Comparison of ENCODE assay signal across 19 cellular contexts in genomic region chr13:109309625-109310363, GRCh38.
A peak's percentile ranks its signal among the peaks of the same experiment; 100 is the strongest.
DNase-seq lines count a peak whose midpoint lies in the region; ATAC-seq and TF ChIP-seq lines count a peak whose summit lies in the region.
"Had no signal": no experiment of that assay in that cellular context is flagged by ENCODE, and none has a peak within 500 bp of the region (broad histone marks: within the 10 kb centered on the region; RNA-seq: fewer than 3 reads in every experiment).

No MANE protein-coding gene starts in this region.

- peak; percentile 26 for TF ChIP-seq POLR2A in right lobe of liver (IDR thresholded peaks at IDR 0.05)
- TF ChIP-seq POLR2A in upper lobe of left lung (IDR thresholded peaks at IDR 0.05) = no peak

- no peaks in the 10 kb centered on the region for H3K4me1 Mint-ChIP-seq in activated T-helper 17 cell treated with anti-CD3 and anti-CD28 coated beads, Interleukin-2, amount 50 U/mL, for 72 hours
- H3K4me1 Mint-ChIP-seq: activated CD4-positive, alpha-beta T cell treated with anti-CD3 and anti-CD28 coated beads for 36 hours; stimulated activated naive CD8-positive, alpha-beta T cell treated with anti-CD3 and anti-CD28 coated beads, Interleukin-15, amount 100 ng/mL, for 72 hours had no signal

- BruUV-seq in Panc1 (replicated peaks; lab: Mats Ljungman, UMichigan) = no TSS peak

- no peak for TF ChIP-seq EP300 in upper lobe of left lung (IDR thresholded peaks at IDR 0.05)

- H3K9me3 Mint-ChIP-seq in activated T-helper 17 cell treated with anti-CD3 and anti-CD28 coated beads, Interleukin-2, amount 50 U/mL, for 72 hours = no peaks in the 10 kb centered on the region
- H3K9me3 Mint-ChIP-seq: CD4-positive, alpha-beta T cell; stimulated activated naive CD8-positive, alpha-beta T cell treated with anti-CD3 and anti-CD28 coated beads, Interleukin-15, amount 100 ng/mL, for 72 hours had no signal

- H3K4me1 ChIP-seq in Panc1 (ENCODE audit: control insufficient read depth, insufficient read depth, low read length) (no peaks in the 10 kb centered on the region), right lobe of liver (peaks cover 0 to 15% (median 7%) of the 10 kb centered on the region in 4 donors), upper lobe of left lung (no peaks in the 10 kb centered on the region)
- H3K4me1 ChIP-seq: uterus had no signal

- no peaks in the 10 kb centered on the region for H3K36me3 Mint-ChIP-seq in activated T-helper 17 cell treated with anti-CD3 and anti-CD28 coated beads, Interleukin-2, amount 50 U/mL, for 72 hours (ENCODE audit: low read depth)

- POLR2A ChIA-PET in Panc1 (lab: Charles Lee) = interaction anchor here (0.6 kb wide), 1 partner anchor 164 kb away, joined by 3 read pairs; no protein-coding TSS in a partner anchor

- peaks cover 3% of the 10 kb centered on the region for H3K27me3 Mint-ChIP-seq in activated T-helper 17 cell treated with anti-CD3 and anti-CD28 coated beads, Interleukin-2, amount 50 U/mL, for 72 hours
- H3K27me3 Mint-ChIP-seq: stimulated activated naive CD8-positive, alpha-beta T cell treated with anti-CD3 and anti-CD28 coated beads, Interleukin-15, amount 100 ng/mL, for 72 hours had no signal

- peak; percentile 88 for DNase-seq in COR-L47 (lab: John Stamatoyannopoulos, UW)
- DNase-seq in NCI-H1930 (lab: John Stamatoyannopoulos, UW) = peak; percentile 40 to 75
- no peak for DNase-seq in Panc1 (ENCODE audit: low read depth, low spot score)
- DNase-seq in right lobe of liver = peak; percentile 38 to 63 (median 53)
- no peak for DNase-seq in upper lobe of left lung
- DNase-seq: activated CD4-positive, alpha-beta T cell treated with anti-CD3 and anti-CD28 coated beads for 36 hours; CD4-positive, alpha-beta T cell; EL; hippocampal formation; kidney glomerular epithelial cell; PC-3; SK-N-SH; stimulated activated naive CD8-positive, alpha-beta T cell treated with anti-CD3 and anti-CD28 coated beads, Interleukin-15, amount 100 ng/mL, for 72 hours; uterus had no signal

- no peak overlapping the region for H3K4me3 Mint-ChIP-seq in activated T-helper 17 cell treated with anti-CD3 and anti-CD28 coated beads, Interleukin-2, amount 50 U/mL, for 72 hours
- H3K4me3 Mint-ChIP-seq: activated CD4-positive, alpha-beta T cell treated with anti-CD3 and anti-CD28 coated beads for 36 hours; CD4-positive, alpha-beta T cell; stimulated activated naive CD8-positive, alpha-beta T cell treated with anti-CD3 and anti-CD28 coated beads, Interleukin-15, amount 100 ng/mL, for 72 hours had no signal

- ATAC-seq in Panc1 = peak; percentile 38; the same call in 1 of the 2 replicates
- peak; percentile 95 to 98 (median 98) for ATAC-seq in right lobe of liver
- no peak for ATAC-seq in HG02938 (IDR thresholded peaks at IDR 0.05; ENCODE audit: unreplicated experiment)
- ATAC-seq in upper lobe of left lung (ENCODE audit: low FRiP score in 2 of 2) = no peak
- ATAC-seq in GM18498 (IDR thresholded peaks at IDR 0.05; ENCODE audit: unreplicated experiment) = no peak
- ATAC-seq in activated T-helper 17 cell treated with anti-CD3 and anti-CD28 coated beads, Interleukin-2, amount 50 U/mL, for 72 hours (replicated peaks) = no peak
- ATAC-seq: activated CD4-positive, alpha-beta T cell treated with anti-CD3 and anti-CD28 coated beads for 36 hours; PC-3; sciatic nerve; stimulated activated naive CD8-positive, alpha-beta T cell treated with anti-CD3 and anti-CD28 coated beads, Interleukin-15, amount 100 ng/mL, for 72 hours had no signal

- H3K27ac ChIP-seq in Panc1 (ENCODE audit: low read length) (no peak overlapping the region), right lobe of liver (peak overlapping the region in 2 of 3 donors; percentile 71 to 79), upper lobe of left lung (no peak overlapping the region)
- H3K27ac ChIP-seq: neutrophil, uterus had no signal

- 17% methylated on average over 12 of the region's 12 CpGs for WGBS in right lobe of liver (ENCODE audit: insufficient coverage, low coverage, low lambda C conversion rate, missing lambda C conversion rate)
- 59 to 61% methylated on average over 12 of the region's 12 CpGs for WGBS in upper lobe of left lung, 2 donors

- CTCF ChIA-PET in Panc1 (lab: Charles Lee) = no interaction called here

- H3K27ac Mint-ChIP-seq in activated T-helper 17 cell treated with anti-CD3 and anti-CD28 coated beads, Interleukin-2, amount 50 U/mL, for 72 hours = no peak overlapping the region
- H3K27ac Mint-ChIP-seq: activated CD4-positive, alpha-beta T cell treated with anti-CD3 and anti-CD28 coated beads for 36 hours; CD4-positive, alpha-beta T cell; stimulated activated naive CD8-positive, alpha-beta T cell treated with anti-CD3 and anti-CD28 coated beads, Interleukin-15, amount 100 ng/mL, for 72 hours had no signal

- no peaks in the 10 kb centered on the region for H3K36me3 ChIP-seq in Panc1 (ENCODE audit: control insufficient read depth, insufficient read depth, low read length)
- H3K36me3 ChIP-seq in right lobe of liver = no peaks in the 10 kb centered on the region
- H3K36me3 ChIP-seq in upper lobe of left lung = no peaks in the 10 kb centered on the region
- H3K36me3 ChIP-seq: neutrophil, uterus had no signal

- H3K27me3 ChIP-seq in Panc1 (ENCODE audit: control insufficient read depth, insufficient read depth, low read length) (no peaks in the 10 kb centered on the region), right lobe of liver (no peaks in the 10 kb centered on the region), upper lobe of left lung (no peaks in the 10 kb centered on the region)
- H3K27me3 ChIP-seq: neutrophil, uterus had no signal

- H3K9me3 ChIP-seq in Panc1 (ENCODE audit: control insufficient read depth, insufficient read depth, low read depth, low read length) = no peaks in the 10 kb centered on the region
- H3K9me3 ChIP-seq in right lobe of liver = no peaks in the 10 kb centered on the region
- H3K9me3 ChIP-seq in upper lobe of left lung = no peaks in the 10 kb centered on the region
- H3K9me3 ChIP-seq: neutrophil, SK-N-SH, uterus had no signal

- H3K4me3 ChIP-seq in Panc1 (ENCODE audit: low read depth in 2 of 2, low read length in 2 of 2) (no peak overlapping the region), right lobe of liver (peak overlapping the region in 1 of 3 donors; percentile 9), upper lobe of left lung (no peak overlapping the region)
- H3K4me3 ChIP-seq: uterus had no signal

- TF ChIP-seq CTCF in Panc1 (IDR thresholded peaks at IDR 0.05) = no peak
- peak in 1 of 4 donors; percentile 17 for TF ChIP-seq CTCF in right lobe of liver (IDR thresholded peaks at IDR 0.05)
- no peak for TF ChIP-seq CTCF in upper lobe of left lung (IDR thresholded peaks at IDR 0.05)

- in situ Hi-C loops in Panc1 (cut with HindIII; ENCODE audit: low pct_unique_long_range_greater_than_20kb, low sequenced_read_pairs) = no loop called here

- intact Hi-C loops in Panc1 (cut with micrococcal nuclease; ENCODE audit: unreplicated experiment) = no loop called here
- intact Hi-C loops in right lobe of liver (cut with DNase I) = no loop called here

Comparison
In these comparisons a context has a peak if more than half of its experiments do, and no peak if none do; other contexts are left out.
1. DNase-seq: peak in COR-L47 (single experiment), NCI-H1930 (2 of 2) and right lobe of liver (3 of 3); none in Panc1 (single experiment) and upper lobe of left lung (0 of 2).
2. ATAC-seq: peak in Panc1 (single experiment) and right lobe of liver (4 of 4); none in HG02938 (single experiment), upper lobe of left lung (0 of 2), GM18498 (single experiment) and activated T-helper 17 cell treated with anti-CD3 and anti-CD28 coated beads, Interleukin-2, amount 50 U/mL, for 72 hours (single experiment).
3. H3K27ac ChIP-seq: peak in right lobe of liver (2 of 3); none in Panc1 (single experiment) and upper lobe of left lung (0 of 4).